ENCODE assay signal across 2 cellular contexts in the genomic region with DNA sequence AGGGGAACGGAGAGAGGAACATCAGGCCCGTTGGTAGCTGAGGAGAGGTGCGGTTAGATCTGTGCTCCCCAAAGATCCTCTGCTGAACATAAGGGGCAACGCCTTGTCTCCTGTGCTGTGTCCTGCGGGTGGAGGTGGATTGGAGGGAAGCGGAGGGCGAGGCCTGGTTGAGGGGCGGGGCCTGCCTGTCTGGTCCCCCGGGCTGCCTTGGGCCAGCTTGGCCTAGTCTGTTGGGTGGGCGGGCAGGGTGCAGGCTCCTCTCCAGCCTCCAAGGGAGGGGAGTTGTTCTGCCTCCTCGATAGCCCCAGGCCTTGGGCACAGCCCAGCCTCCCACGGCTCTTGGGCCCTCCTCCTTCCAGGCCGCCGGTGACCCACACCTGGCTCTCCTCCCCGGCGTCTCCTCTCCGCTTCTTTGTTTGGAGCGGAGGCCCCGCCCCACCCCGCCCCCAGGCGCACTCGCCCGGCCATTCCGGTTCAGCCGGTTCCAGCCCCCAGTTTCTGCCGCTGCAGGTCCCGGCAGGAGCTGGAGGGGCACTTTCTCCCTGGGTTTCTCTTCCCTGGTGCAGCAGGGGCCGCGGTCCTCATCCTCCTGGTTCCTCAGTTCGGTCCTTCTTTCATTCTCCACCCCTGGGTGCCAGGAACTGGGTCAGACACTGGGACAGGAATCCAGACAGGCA.
TF ChIP-seq lines count a peak whose summit lies in the region.

No MANE protein-coding gene starts in this region.

TF ChIP-seq in K562, 482 proteins besides CTCF, POLR2A, EP300 and RAD21 (continues in another document):
- 0 out of 4 replicates have a peak, but pooled peaks of 1 of the 2 experiments have one; percentile 40 for TF ChIP-seq SRF (CRISPR knock-in tag; IDR thresholded peaks at IDR 0.05)
- TF ChIP-seq ZFX (CRISPR knock-in tag; IDR thresholded peaks at IDR 0.05), result peak; percentile 64
- TF ChIP-seq FOXA3 (CRISPR knock-in tag; conservative IDR thresholded peaks at IDR 0.05 in 1 of 2, IDR thresholded peaks at IDR 0.05 in 1 of 2), result no peak
- TF ChIP-seq RBBP5 (IDR thresholded peaks at IDR 0.05; ENCODE audit: borderline replicate concordance, insufficient read depth, low read length, poor library complexity, severe bottlenecking), result peak; percentile 12
- 0 out of 2 replicates have a peak, but pooled peaks have one; percentile 37 for TF ChIP-seq POLR2G (IDR thresholded peaks at IDR 0.05; ENCODE audit: low read depth, low read length)
- peak; percentile 29; the same call in 1 of the 2 replicates for TF ChIP-seq PHF8 (IDR thresholded peaks at IDR 0.05; ENCODE audit: borderline replicate concordance, low read length)
- TF ChIP-seq BDP1 (IDR thresholded peaks at IDR 0.05; ENCODE audit: insufficient read depth, insufficient read length), result no peak
- no peak for TF ChIP-seq ZNF444 (CRISPR knock-in tag; IDR thresholded peaks at IDR 0.05)
- peak; percentile 64; the same call in 1 of the 2 replicates for TF ChIP-seq SP1 (CRISPR knock-in tag; IDR thresholded peaks at IDR 0.05)
- TF ChIP-seq, protein P1, sequence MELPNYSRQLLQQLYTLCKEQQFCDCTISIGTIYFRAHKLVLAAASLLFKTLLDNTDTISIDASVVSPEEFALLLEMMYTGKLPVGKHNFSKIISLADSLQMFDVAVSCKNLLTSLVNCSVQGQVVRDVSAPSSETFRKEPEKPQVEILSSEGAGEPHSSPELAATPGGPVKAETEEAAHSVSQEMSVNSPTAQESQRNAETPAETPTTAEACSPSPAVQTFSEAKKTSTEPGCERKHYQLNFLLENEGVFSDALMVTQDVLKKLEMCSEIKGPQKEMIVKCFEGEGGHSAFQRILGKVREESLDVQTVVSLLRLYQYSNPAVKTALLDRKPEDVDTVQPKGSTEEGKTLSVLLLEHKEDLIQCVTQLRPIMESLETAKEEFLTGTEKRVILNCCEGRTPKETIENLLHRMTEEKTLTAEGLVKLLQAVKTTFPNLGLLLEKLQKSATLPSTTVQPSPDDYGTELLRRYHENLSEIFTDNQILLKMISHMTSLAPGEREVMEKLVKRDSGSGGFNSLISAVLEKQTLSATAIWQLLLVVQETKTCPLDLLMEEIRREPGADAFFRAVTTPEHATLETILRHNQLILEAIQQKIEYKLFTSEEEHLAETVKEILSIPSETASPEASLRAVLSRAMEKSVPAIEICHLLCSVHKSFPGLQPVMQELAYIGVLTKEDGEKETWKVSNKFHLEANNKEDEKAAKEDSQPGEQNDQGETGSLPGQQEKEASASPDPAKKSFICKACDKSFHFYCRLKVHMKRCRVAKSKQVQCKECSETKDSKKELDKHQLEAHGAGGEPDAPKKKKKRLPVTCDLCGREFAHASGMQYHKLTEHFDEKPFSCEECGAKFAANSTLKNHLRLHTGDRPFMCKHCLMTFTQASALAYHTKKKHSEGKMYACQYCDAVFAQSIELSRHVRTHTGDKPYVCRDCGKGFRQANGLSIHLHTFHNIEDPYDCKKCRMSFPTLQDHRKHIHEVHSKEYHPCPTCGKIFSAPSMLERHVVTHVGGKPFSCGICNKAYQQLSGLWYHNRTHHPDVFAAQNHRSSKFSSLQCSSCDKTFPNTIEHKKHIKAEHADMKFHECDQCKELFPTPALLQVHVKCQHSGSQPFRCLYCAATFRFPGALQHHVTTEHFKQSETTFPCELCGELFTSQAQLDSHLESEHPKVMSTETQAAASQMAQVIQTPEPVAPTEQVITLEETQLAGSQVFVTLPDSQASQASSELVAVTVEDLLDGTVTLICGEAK (IDR thresholded peaks at IDR 0.05), result no peak
- TF ChIP-seq, protein P1 (CRISPR knock-in tag; IDR thresholded peaks at IDR 0.05), result 0 out of 2 replicates have a peak, but pooled peaks have one; percentile 18
- TF ChIP-seq ZBTB7A (IDR thresholded peaks at IDR 0.05; ENCODE audit: borderline replicate concordance, control insufficient read depth, low read depth, low read length), result peak; percentile 22; the same call in 1 of the 2 replicates
- peak; percentile 80 for TF ChIP-seq ZNF263 (CRISPR knock-in tag; IDR thresholded peaks at IDR 0.05; ENCODE audit: borderline replicate concordance)
- TF ChIP-seq EGR1 (conservative IDR thresholded peaks at IDR 0.05), result peak; percentile 35; the same call in 1 of the 2 replicates
- TF ChIP-seq DNMT1 (IDR thresholded peaks at IDR 0.05), result no peak

TF ChIP-seq in HepG2, 621 proteins besides CTCF, POLR2A, EP300 and RAD21:
- TF ChIP-seq GABPB1 (CRISPR knock-in tag; IDR thresholded peaks at IDR 0.05), result 0 out of 2 replicates have a peak, but pooled peaks have one; percentile 3
- no peak for TF ChIP-seq ZIK1 (CRISPR knock-in tag; IDR thresholded peaks at IDR 0.05; ENCODE audit: borderline replicate concordance, low read depth)
TF ChIP-seq in HepG2: peak in this region for 1.
